21 cellular contexts compared by ENCODE assay signal in genomic region chr21:33339135-33339534, GRCh38. TPM values are rescaled to one million over a fixed set of nuclear protein-coding genes. Genes with fewer than 3 reads are reported as not detected.
A peak's percentile ranks its signal among the peaks of the same experiment; 100 is the strongest.
DNase-seq lines count a peak whose midpoint lies in the region; ATAC-seq, FAIRE-seq and TF ChIP-seq lines count a peak whose summit lies in the region.
"Had no signal": no experiment of that assay in that cellular context is flagged by ENCODE, and none has a peak within 500 bp of the region (broad histone marks: within the 10 kb centered on the region; RNA-seq: fewer than 3 reads in every experiment).

No MANE protein-coding gene starts in this region.

- no peak for TF ChIP-seq POLR2A in GM12878 (IDR thresholded peaks at IDR 0.05; ENCODE audit: low read depth, low read length)

- CTCF ChIA-PET in GM12878 (lab: Yijun Ruan, JAX): interaction anchor here (0.9 to 3.3 kb wide), 9 partner anchors 9 to 267 kb away, joined by 3 to 27 read pairs (median 10); partner anchors contain the start of gene IFNAR1

- in situ Hi-C loops in GM12878 (cut with MboI): no loop called here

- TF ChIP-seq RAD21 in GM12878 (IDR thresholded peaks at IDR 0.05; ENCODE audit: insufficient read depth, low read depth, low read length): no peak

- peak overlapping the region; percentile 50 for H3K27ac Mint-ChIP-seq in activated naive CD8-positive, alpha-beta T cell
- no peak overlapping the region for H3K27ac Mint-ChIP-seq in activated naive CD8-positive, alpha-beta T cell treated with anti-CD3 and anti-CD28 coated beads for 36 hours
- H3K27ac Mint-ChIP-seq in stimulated activated naive B cell treated with anti-CD40 and anti-IgM and Interleukin-4, amounts not matched to agents 10 μg/mL and 1 μg/mL and 100 μg/mL, for 72 hours: no peak overlapping the region

- no peak for TF ChIP-seq EP300 in GM12878 (IDR thresholded peaks at IDR 0.05; ENCODE audit: borderline replicate concordance in 1 of 2, control insufficient read depth in 1 of 2, low read depth in 2 of 2, low read length in 2 of 2)

- H4K20me1 ChIP-seq in MM.1S (ENCODE audit: insufficient read depth, low read length): no peaks in the 10 kb centered on the region
- H4K20me1 ChIP-seq in GM12878 (ENCODE audit: control insufficient read depth, insufficient read depth): no peaks in the 10 kb centered on the region

- H3K4me3 ChIP-seq in MM.1S (ENCODE audit: low read length) (no peak overlapping the region), GM12878 (peak overlapping the region; percentile 5; the same call in 1 of the 2 replicates), WERI-Rb-1 (ENCODE audit: low read depth, low read length) (no peak overlapping the region)
- H3K4me3 ChIP-seq: SJCRH30 had no signal

- 3% methylated on average over 1 of the region's 1 CpG for WGBS in GM12878 (ENCODE audit: insufficient coverage, insufficient replicate concordance, low lambda C conversion rate, missing lambda C conversion rate)

- peak; percentile 74 for ATAC-seq in GM12878
- ATAC-seq in stimulated activated naive B cell treated with anti-CD40 and anti-IgM and Interleukin-4, amounts not matched to agents 10 μg/mL and 1 μg/mL and 100 μg/mL, for 72 hours (replicated peaks): peak; percentile 41 to 53

- FAIRE-seq in GM12878 (lab: Jason Lieb, UNC): peak; percentile 31
- FAIRE-seq: A204.1 had no signal

- H3K4me2 ChIP-seq in MM.1S (ENCODE audit: low read depth, low read length) (peak overlapping the region; percentile 36), GM12878 (ENCODE audit: control insufficient read depth, insufficient read depth) (peak overlapping the region; percentile 44)

- peaks cover 26% of the 10 kb centered on the region for H3K36me3 ChIP-seq in MM.1S (replicated peaks; ENCODE audit: insufficient read depth, low read length)
- H3K36me3 ChIP-seq in GM12878 (ENCODE audit: control insufficient read depth in 2 of 2, insufficient read depth in 2 of 2, low read length in 1 of 2): peaks cover 7 to 23% of the 10 kb centered on the region in 2 experiments
- peaks cover 61% of the 10 kb centered on the region for H3K36me3 ChIP-seq in WERI-Rb-1

- H3F3A ChIP-seq in MM.1S (ENCODE audit: insufficient read depth, low read length): peaks cover 14% of the 10 kb centered on the region

- intact Hi-C loops in GM12878 (cut with micrococcal nuclease; ENCODE audit: unreplicated experiment): no loop called here

- POLR2A ChIA-PET in GM12878 (lab: Charles Lee): interaction anchor here (0.7 to 1.7 kb wide), 6 partner anchors 8 to 78 kb away, joined by 3 to 7 read pairs (median 5); partner anchors contain the start of genes IFNAR1 and IL10RB

- H3K4me1 ChIP-seq in MM.1S (ENCODE audit: low read length): peaks cover 32% of the 10 kb centered on the region
- H3K4me1 ChIP-seq in GM12878 (ENCODE audit: control insufficient read depth, insufficient read depth, low read length): peaks cover 21% of the 10 kb centered on the region
- H3K4me1 ChIP-seq: SJCRH30 had no signal

- TF ChIP-seq CTCF in MM.1S (IDR thresholded peaks at IDR 0.05; ENCODE audit: low read length) (no peak), GM12878 (IDR thresholded peaks at IDR 0.05 in 2 of 3, conservative IDR thresholded peaks at IDR 0.05 in 1 of 3; ENCODE audit: control insufficient read depth in 2 of 3, extremely low read depth in 1 of 3, insufficient read depth in 1 of 3, low read depth in 3 of 3, low read length in 3 of 3) (no peak), WERI-Rb-1 (IDR thresholded peaks at IDR 0.05; ENCODE audit: low read depth, low read length) (no peak)

- H3K4me1 Mint-ChIP-seq in activated naive CD8-positive, alpha-beta T cell (ENCODE audit: low read depth): peaks cover 21% of the 10 kb centered on the region
- peaks cover 17% of the 10 kb centered on the region for H3K4me1 Mint-ChIP-seq in activated naive CD8-positive, alpha-beta T cell treated with anti-CD3 and anti-CD28 coated beads for 36 hours
- H3K4me1 Mint-ChIP-seq in stimulated activated naive B cell treated with anti-CD40 and anti-IgM and Interleukin-4, amounts not matched to agents 10 μg/mL and 1 μg/mL and 100 μg/mL, for 72 hours: peaks cover 18 to 31% of the 10 kb centered on the region in 2 donors

- no peaks in the 10 kb centered on the region for H3K9me2 ChIP-seq in MM.1S (replicated peaks; ENCODE audit: insufficient read depth, low read length)

- H3K9me3 ChIP-seq in MM.1S (replicated peaks; ENCODE audit: insufficient read depth, low read length) (no peaks in the 10 kb centered on the region), GM12878 (replicated peaks; ENCODE audit: control insufficient read depth, insufficient read depth, low read length) (no peaks in the 10 kb centered on the region; the same call in 2 of the 3 replicates), WERI-Rb-1 (ENCODE audit: severe bottlenecking) (no peaks in the 10 kb centered on the region)

- H3K36me3 Mint-ChIP-seq in activated naive CD8-positive, alpha-beta T cell: peaks cover 6% of the 10 kb centered on the region
- H3K36me3 Mint-ChIP-seq in activated naive CD8-positive, alpha-beta T cell treated with anti-CD3 and anti-CD28 coated beads for 36 hours: peaks cover 18% of the 10 kb centered on the region
- H3K36me3 Mint-ChIP-seq in stimulated activated naive B cell treated with anti-CD40 and anti-IgM and Interleukin-4, amounts not matched to agents 10 μg/mL and 1 μg/mL and 100 μg/mL, for 72 hours: peaks cover 23 to 31% of the 10 kb centered on the region in 2 donors

- H3K9me3 Mint-ChIP-seq in activated naive CD8-positive, alpha-beta T cell (ENCODE audit: low read depth): no peaks in the 10 kb centered on the region
- H3K9me3 Mint-ChIP-seq in activated naive CD8-positive, alpha-beta T cell treated with anti-CD3 and anti-CD28 coated beads for 36 hours: no peaks in the 10 kb centered on the region
- no peaks in the 10 kb centered on the region for H3K9me3 Mint-ChIP-seq in stimulated activated naive B cell treated with anti-CD40 and anti-IgM and Interleukin-4, amounts not matched to agents 10 μg/mL and 1 μg/mL and 100 μg/mL, for 72 hours

- SMC1A ChIA-PET in GM12878 (lab: Charles Lee; ENCODE audit: uncharacterized antibody, unreplicated experiment): interaction anchor here (0.8 to 3.1 kb wide), 8 partner anchors 9 to 266 kb away, joined by 3 to 19 read pairs (median 6); partner anchors contain the start of gene IFNAR1

- no peak for DNase-seq in activated naive CD8-positive, alpha-beta T cell treated with anti-CD3 and anti-CD28 coated beads for 36 hours
- peak; percentile 30 for DNase-seq in MM.1S
- no peak for DNase-seq in GM12878 (ENCODE audit: low read depth, low spot score)
- DNase-seq in stimulated activated naive B cell treated with anti-CD40 and anti-IgM and Interleukin-4, amounts not matched to agents 10 μg/mL and 1 μg/mL and 100 μg/mL, for 72 hours: no peak
- DNase-seq in hypothalamus (lab: John Stamatoyannopoulos, UW): no peak
- DNase-seq in hippocampal formation (lab: John Stamatoyannopoulos, UW): no peak
- DNase-seq in WERI-Rb-1: no peak
- DNase-seq: Calu3; CD4-positive, CD25-positive, alpha-beta regulatory T cell; DND-41; GDM1; KG1; NCI-H1417; NCI-H1930; NCI-H2171 treated with DMSO at 0.1 percent for 48 hours; NCI-H510A; OCI-M1; SJCRH30 had no signal

- H3K27me3 Mint-ChIP-seq in activated naive CD8-positive, alpha-beta T cell: no peaks in the 10 kb centered on the region
- H3K27me3 Mint-ChIP-seq in activated naive CD8-positive, alpha-beta T cell treated with anti-CD3 and anti-CD28 coated beads for 36 hours: no peaks in the 10 kb centered on the region
- H3K27me3 Mint-ChIP-seq in stimulated activated naive B cell treated with anti-CD40 and anti-IgM and Interleukin-4, amounts not matched to agents 10 μg/mL and 1 μg/mL and 100 μg/mL, for 72 hours: no peaks in the 10 kb centered on the region
- H3K27me3 Mint-ChIP-seq: CD4-positive, CD25-positive, alpha-beta regulatory T cell had no signal

- H2AFZ ChIP-seq in MM.1S (ENCODE audit: low read length) (no peak overlapping the region), GM12878 (ENCODE audit: control insufficient read depth, low read depth, low read length) (no peak overlapping the region)

- H3K9ac ChIP-seq in MM.1S (ENCODE audit: low read length) (no peak overlapping the region), GM12878 (ENCODE audit: control insufficient read depth, insufficient read depth, low read length) (no peak overlapping the region)

- no peak overlapping the region for H3K4me3 Mint-ChIP-seq in activated naive CD8-positive, alpha-beta T cell
- no peak overlapping the region for H3K4me3 Mint-ChIP-seq in activated naive CD8-positive, alpha-beta T cell treated with anti-CD3 and anti-CD28 coated beads for 36 hours
- peak overlapping the region in 1 of 2 donors; percentile 11 for H3K4me3 Mint-ChIP-seq in stimulated activated naive B cell treated with anti-CD40 and anti-IgM and Interleukin-4, amounts not matched to agents 10 μg/mL and 1 μg/mL and 100 μg/mL, for 72 hours
- H3K4me3 Mint-ChIP-seq: CD4-positive, CD25-positive, alpha-beta regulatory T cell had no signal

- H3K27me3 ChIP-seq in MM.1S (replicated peaks; ENCODE audit: insufficient read depth, low read length) (no peaks in the 10 kb centered on the region), GM12878 (replicated peaks in 1 of 2; ENCODE audit: control insufficient read depth in 2 of 2, insufficient read depth in 2 of 2, low read length in 1 of 2) (no peaks in the 10 kb centered on the region), WERI-Rb-1 (ENCODE audit: insufficient read depth, low read depth, severe bottlenecking) (no peaks in the 10 kb centered on the region)
- H3K27me3 ChIP-seq: SJCRH30 had no signal

- H3K27ac ChIP-seq in MM.1S (ENCODE audit: low read length) (peak overlapping the region; percentile 26; the same call in 1 of the 2 replicates), GM12878 (ENCODE audit: control insufficient read depth, insufficient read depth) (peak overlapping the region; percentile 61), WERI-Rb-1 (no peak overlapping the region)
- H3K27ac ChIP-seq: RWPE1, SJCRH30 had no signal

- H3K79me2 ChIP-seq in MM.1S (ENCODE audit: low read length): peaks cover 90% of the 10 kb centered on the region
- peaks cover 11% of the 10 kb centered on the region for H3K79me2 ChIP-seq in GM12878 (ENCODE audit: control insufficient read depth, insufficient read depth, low read length)

- BruUV-seq in GM12878 (replicated peaks; lab: Mats Ljungman, UMichigan): no TSS peak

- RAD21 ChIA-PET in GM12878 (lab: Charles Lee; ENCODE audit: unreplicated experiment): interaction anchor here (0.6 to 2.8 kb wide), 8 partner anchors 9 to 106 kb away, joined by 3 to 10 read pairs (median 3); partner anchors contain the start of gene IFNAR1

RNA-seq across cellular contexts. Expression of gene IFNAR1, which starts 14.4 kb away (rescaled TPM):
- total RNA-seq in activated naive CD8-positive, alpha-beta T cell treated with anti-CD3 and anti-CD28 coated beads for 36 hours: 10 to 100 TPM; 32.3 to 34.7 TPM
- 28.3 and 29.7 TPM in 2 replicates for total RNA-seq in GM12878 (2013; cell fraction: nucleolus; rRNA removed)
- total RNA-seq in GM12878 (2014; rRNA removed) (17.0 and 17.3 TPM in 2 replicates), GM12878 (2014; rRNA removed; fragmentation: Illumina TruSeq; extraction: Trizol) (17.0 and 19.0 TPM in 2 replicates), GM12878 (2021) (33.2 and 35.5 TPM in 2 replicates)
- polyA plus RNA-seq in GM12878 (2011; ENCODE audit: low read depth): 18.0 TPM
- polyA plus RNA-seq in GM12878 (2011; rRNA removed) (12.2 and 17.6 TPM in 2 replicates), GM12878 (2014; fragmentation: Illumina TruSeq; extraction: Trizol) (23.6 and 28.6 TPM in 2 replicates), GM12878 (2014; fragmentation: Nextera tagmentation; extraction: Ambion mirVana) (10 to 100 TPM; 25.6 to 30.9 TPM), GM12878 (2014; rRNA removed) (10.9 and 12.0 TPM in 2 replicates), GM12878 (2016; fragmentation: Nextera tagmentation; extraction: Ambion mirVana) (10 to 100 TPM; 55.3 to 62.4 TPM)
- 6.8 and 11.1 TPM in 2 replicates for polyA plus RNA-seq in GM12878 (2011; cell fraction: cytosol; rRNA removed)
- polyA plus RNA-seq in GM12878 (2011; cell fraction: nucleus; rRNA removed): 4.0 and 5.0 TPM in 2 replicates
- polyA plus RNA-seq in GM12878 (2012): 26.3 and 34.8 TPM in 2 replicates
- polyA minus RNA-seq in GM12878 (2011; rRNA and poly(A)+ RNA removed): 17.7 and 17.8 TPM in 2 replicates
- polyA minus RNA-seq in GM12878 (2011; cell fraction: cytosol; rRNA and poly(A)+ RNA removed): 9.8 and 11.4 TPM in 2 replicates
- 5.9 and 9.6 TPM in 2 replicates for polyA minus RNA-seq in GM12878 (2011; cell fraction: nucleus; rRNA and poly(A)+ RNA removed)
